Comparison of ENCODE assay signal across 9 cellular contexts in genomic region chr5:152349683-152350526, GRCh38. TPM values are rescaled to one million over a fixed set of nuclear protein-coding genes. Genes with fewer than 3 reads are reported as not detected.
DNase-seq lines count a peak whose midpoint lies in the region; ATAC-seq lines count a peak whose summit lies in the region.
"Had no signal": no experiment of that assay in that cellular context is flagged by ENCODE, and none has a peak within 500 bp of the region (broad histone marks: within the 10 kb centered on the region; RNA-seq: fewer than 3 reads in every experiment).

No MANE protein-coding gene starts in this region.

- no peaks in the 10 kb centered on the region for H3K4me1 Mint-ChIP-seq in effector memory CD8-positive, alpha-beta T cell (ENCODE audit: low read depth in 2 of 2)

- no peak overlapping the region for H3K27ac Mint-ChIP-seq in effector memory CD8-positive, alpha-beta T cell
- H3K27ac Mint-ChIP-seq: activated naive CD4-positive, alpha-beta T cell treated with anti-CD3 and anti-CD28 coated beads, Interleukin-2, amount 50 U/mL, for 72 hours had no signal

- H3K36me3 Mint-ChIP-seq in effector memory CD8-positive, alpha-beta T cell (ENCODE audit: insufficient read depth), result no peaks in the 10 kb centered on the region

- no peaks in the 10 kb centered on the region for H3K9me3 Mint-ChIP-seq in effector memory CD8-positive, alpha-beta T cell

- DNase-seq in NCI-H510A treated with DMSO at 0.1 percent for 48 hours (lab: John Stamatoyannopoulos, UW), result peak; percentile 69
- DNase-seq in NCI-H510A (lab: John Stamatoyannopoulos, UW), result no peak
- DNase-seq in HPDE6-E6E7 (ENCODE audit: extremely low spot score), result peak; percentile 17
- DNase-seq in SK-N-DZ (ENCODE audit: low spot score), result peak; percentile 4
- peak in 2 of 3 experiments; percentile 2 to 3 for DNase-seq in effector memory CD8-positive, alpha-beta T cell
- peak; percentile 50 for DNase-seq in mucosa of gallbladder (ENCODE audit: low spot score)
- DNase-seq in NCI-H2107 (lab: John Stamatoyannopoulos, UW), result no peak

- H3K4me3 Mint-ChIP-seq in effector memory CD8-positive, alpha-beta T cell, result no peak overlapping the region

- peak; percentile 92 for ATAC-seq in GM21390 (IDR thresholded peaks at IDR 0.05; ENCODE audit: unreplicated experiment)
- ATAC-seq in effector memory CD8-positive, alpha-beta T cell (replicated peaks), result no peak
- ATAC-seq: activated naive CD4-positive, alpha-beta T cell treated with anti-CD3 and anti-CD28 coated beads, Interleukin-2, amount 50 U/mL, for 72 hours had no signal

- H3K27me3 Mint-ChIP-seq in effector memory CD8-positive, alpha-beta T cell, result peaks cover 0 to 19% of the 10 kb centered on the region in 2 donors

RNA-seq across cellular contexts. Expression of gene NMUR2, which starts 55.2 kb away (rescaled TPM):
- not detected in 2 replicates for polyA plus RNA-seq in SK-N-DZ (2014; cell fraction: cytosol; rRNA removed)
- polyA plus RNA-seq in SK-N-DZ (2014; cell fraction: nucleus; rRNA removed), result not detected in 2 replicates
- 0.09 TPM for total RNA-seq in mucosa of gallbladder
- total RNA-seq: activated naive CD4-positive, alpha-beta T cell treated with anti-CD3 and anti-CD28 coated beads, Interleukin-2, amount 50 U/mL, for 72 hours had no signal

Comparison
In these comparisons a context has a peak if more than half of its experiments do, and no peak if none do; other contexts are left out.
1. DNase-seq: peak in NCI-H510A treated with DMSO at 0.1 percent for 48 hours (single experiment), HPDE6-E6E7 (single experiment), SK-N-DZ (single experiment), effector memory CD8-positive, alpha-beta T cell (2 of 3) and mucosa of gallbladder (single experiment); none in NCI-H510A (single experiment) and NCI-H2107 (single experiment).